In genomic region chr20:1840865-1841553, GRCh38 we compare ENCODE assay signal across 15 cellular contexts. TPM values are rescaled to one million over a fixed set of nuclear protein-coding genes. Genes with fewer than 3 reads are reported as not detected.
DNase-seq lines count a peak whose midpoint lies in the region; ATAC-seq and TF ChIP-seq lines count a peak whose summit lies in the region.
"Had no signal": no experiment of that assay in that cellular context is flagged by ENCODE, and none has a peak within 500 bp of the region (broad histone marks: within the 10 kb centered on the region; RNA-seq: fewer than 3 reads in every experiment).

No MANE protein-coding gene starts in this region.

- CTCF ChIA-PET in WTC11 (lab: Charles Lee): no interaction called here

- peaks cover 10% of the 10 kb centered on the region for H3K4me1 Mint-ChIP-seq in WTC11
- H3K4me1 Mint-ChIP-seq in activated T-cell treated with anti-CD3 and anti-CD28 coated beads, Interleukin-2, amount 50 U/mL, for 24 hours (ENCODE audit: low read depth): peaks cover 9% of the 10 kb centered on the region

- no peaks in the 10 kb centered on the region for H3K36me3 Mint-ChIP-seq in WTC11
- H3K36me3 Mint-ChIP-seq in activated T-cell treated with anti-CD3 and anti-CD28 coated beads, Interleukin-2, amount 50 U/mL, for 24 hours (ENCODE audit: low read depth): no peaks in the 10 kb centered on the region
- H3K36me3 Mint-ChIP-seq: natural killer cell had no signal

- peak overlapping the region in 11 of 21 experiments; percentile 9 to 67 (median 46) for H3K27ac ChIP-seq in skin epidermis
- H3K27ac ChIP-seq: KMS-11 had no signal

- POLR2A ChIA-PET in WTC11 (lab: Charles Lee): no interaction called here

- no peak overlapping the region for H3K27ac Mint-ChIP-seq in WTC11
- no peak overlapping the region for H3K27ac Mint-ChIP-seq in activated T-cell treated with anti-CD3 and anti-CD28 coated beads, Interleukin-2, amount 50 U/mL, for 24 hours
- H3K27ac Mint-ChIP-seq: natural killer cell had no signal

- ATAC-seq in WTC11 (peak; percentile 73), HG02970 (IDR thresholded peaks at IDR 0.05; ENCODE audit: low FRiP score, unreplicated experiment) (no peak)
- ATAC-seq: natural killer cell; stimulated activated naive CD8-positive, alpha-beta T cell treated with anti-CD3 and anti-CD28 coated beads, Interleukin-15, Interleukin-2, amounts not matched to agents 100 U/mL and 50 U/mL, for 24 hours had no signal

- H3K4me3 ChIP-seq in skin epidermis: no peak overlapping the region

- H3K9me3 Mint-ChIP-seq in WTC11: no peaks in the 10 kb centered on the region; the same call in 1 of the 2 replicates
- no peaks in the 10 kb centered on the region for H3K9me3 Mint-ChIP-seq in activated T-cell treated with anti-CD3 and anti-CD28 coated beads, Interleukin-2, amount 50 U/mL, for 24 hours
- H3K9me3 Mint-ChIP-seq: natural killer cell had no signal

- TF ChIP-seq CTCF in WTC11 (IDR thresholded peaks at IDR 0.05): no peak

- DNase-seq in ELF-1 (ENCODE audit: low read depth, low spot score) (peak; percentile 59), WTC11 (ENCODE audit: low spot score) (no peak), islet precursor cell (peak; percentile 77), putamen (ENCODE audit: low spot score) (no peak), GDM1 (lab: John Stamatoyannopoulos, UW) (no peak)
- DNase-seq in activated T-cell treated with anti-CD3 and anti-CD28 coated beads, Interleukin-2, amount 50 U/mL, for 24 hours: no peak
- DNase-seq: activated CD4-positive, alpha-beta T cell treated with anti-CD3 and anti-CD28 coated beads for 1 hour; cerebellar nuclear complex; natural killer cell; NCI-H524 treated with DMSO at 0.1 percent for 48 hours; stimulated activated naive CD8-positive, alpha-beta T cell treated with anti-CD3 and anti-CD28 coated beads, Interleukin-15, Interleukin-2, amounts not matched to agents 100 U/mL and 50 U/mL, for 24 hours; T-helper 1 cell had no signal

- H3K4me3 Mint-ChIP-seq in WTC11: no peak overlapping the region
- H3K4me3 Mint-ChIP-seq in activated T-cell treated with anti-CD3 and anti-CD28 coated beads, Interleukin-2, amount 50 U/mL, for 24 hours: no peak overlapping the region
- H3K4me3 Mint-ChIP-seq: natural killer cell had no signal

- no peaks in the 10 kb centered on the region; the same call in 1 of the 2 replicates for H3K27me3 Mint-ChIP-seq in WTC11 (ENCODE audit: low read depth)
- peaks cover 7% of the 10 kb centered on the region for H3K27me3 Mint-ChIP-seq in activated T-cell treated with anti-CD3 and anti-CD28 coated beads, Interleukin-2, amount 50 U/mL, for 24 hours

TF ChIP-seq in WTC11, 78 proteins besides CTCF, POLR2A, EP300 and RAD21 (continues in another document):
- TF ChIP-seq ATF1 (CRISPR knock-in tag; IDR thresholded peaks at IDR 0.05): no peak
- no peak for TF ChIP-seq ZSCAN18 (CRISPR knock-in tag; IDR thresholded peaks at IDR 0.05)
- TF ChIP-seq SMAD3 (CRISPR knock-in tag; IDR thresholded peaks at IDR 0.05; ENCODE audit: borderline replicate concordance): no peak
- no peak for TF ChIP-seq USF2 (CRISPR knock-in tag; IDR thresholded peaks at IDR 0.05)
- no peak for TF ChIP-seq TEAD4 (CRISPR knock-in tag; IDR thresholded peaks at IDR 0.05)
- no peak for TF ChIP-seq ZNF281 (CRISPR knock-in tag; IDR thresholded peaks at IDR 0.05)
- TF ChIP-seq ERG (CRISPR knock-in tag; IDR thresholded peaks at IDR 0.05): no peak
- no peak for TF ChIP-seq NR1H2 (CRISPR knock-in tag; IDR thresholded peaks at IDR 0.05)
- no peak for TF ChIP-seq ZNF416 (CRISPR knock-in tag; IDR thresholded peaks at IDR 0.05)
- no peak for TF ChIP-seq ZNF512 (CRISPR knock-in tag; IDR thresholded peaks at IDR 0.05; ENCODE audit: borderline replicate concordance)
- no peak for TF ChIP-seq FOXP4 (CRISPR knock-in tag; IDR thresholded peaks at IDR 0.05)
- no peak for TF ChIP-seq ZNF219 (CRISPR knock-in tag; IDR thresholded peaks at IDR 0.05; ENCODE audit: borderline replicate concordance)
- TF ChIP-seq NR2C2 (CRISPR knock-in tag; IDR thresholded peaks at IDR 0.05): no peak
- TF ChIP-seq FOXP1 (CRISPR knock-in tag; IDR thresholded peaks at IDR 0.05; ENCODE audit: borderline replicate concordance): no peak
- no peak for TF ChIP-seq RELA (CRISPR knock-in tag; IDR thresholded peaks at IDR 0.05; ENCODE audit: borderline replicate concordance)
- no peak for TF ChIP-seq CREM (CRISPR knock-in tag; IDR thresholded peaks at IDR 0.05)
- TF ChIP-seq ZNF671 (CRISPR knock-in tag; IDR thresholded peaks at IDR 0.05): no peak
- TF ChIP-seq SMAD4 (CRISPR knock-in tag; IDR thresholded peaks at IDR 0.05): no peak
- no peak for TF ChIP-seq IRF2 (CRISPR knock-in tag; IDR thresholded peaks at IDR 0.05; ENCODE audit: borderline replicate concordance, low read depth)

RNA-seq across cellular contexts. Expression of gene SIRPA, which starts 54.2 kb away (rescaled TPM):
- 5.9 to 8.9 TPM (median 6.7 TPM) in 3 replicates for total RNA-seq in WTC11 (2021)

Comparison
In these comparisons a context has a peak if more than half of its experiments do, and no peak if none do; other contexts are left out.
1. DNase-seq: peak in ELF-1 (single experiment) and islet precursor cell (single experiment); none in WTC11 (single experiment), putamen (single experiment), GDM1 (single experiment) and activated T-cell treated with anti-CD3 and anti-CD28 coated beads, Interleukin-2, amount 50 U/mL, for 24 hours (single experiment).